In the genomic region with DNA sequence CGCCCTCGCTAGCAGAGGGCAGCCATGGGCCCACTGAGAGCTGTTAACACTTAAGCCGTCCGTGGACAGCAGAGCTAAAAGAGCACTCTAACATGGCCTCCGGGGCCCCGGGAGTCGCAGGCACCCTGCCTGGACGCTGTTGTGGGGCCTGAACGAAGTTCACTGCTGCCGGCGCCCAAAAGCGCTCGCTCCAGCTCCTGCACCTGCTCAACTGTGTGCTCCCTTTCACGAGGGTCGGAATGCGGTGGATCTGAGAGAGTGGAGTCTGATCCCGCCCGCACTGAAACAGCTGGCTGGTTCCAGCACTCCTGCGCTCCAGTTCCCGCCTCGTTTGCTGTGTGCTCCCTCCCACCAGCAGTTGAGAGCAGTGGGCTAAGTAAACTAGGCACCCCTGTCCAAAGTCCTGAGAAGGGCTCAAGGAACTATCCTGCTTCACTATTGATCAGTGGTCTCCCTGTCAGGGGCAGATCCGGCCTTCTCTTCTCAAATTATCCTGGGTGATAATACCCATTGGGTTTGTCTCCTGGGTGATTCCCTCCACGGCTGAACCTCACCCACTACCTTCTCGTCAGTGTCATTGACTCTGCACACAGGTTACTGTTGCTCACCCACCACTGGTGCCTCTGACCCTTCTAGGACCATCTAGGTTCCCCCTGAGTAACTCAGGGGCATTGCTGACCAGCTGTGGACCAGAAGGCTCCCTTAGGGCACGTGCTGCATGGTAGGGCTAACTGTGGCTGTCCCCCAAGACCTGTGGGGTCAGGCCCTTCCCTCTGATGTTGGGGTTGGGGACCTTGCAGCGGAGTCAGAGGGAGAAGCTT, we compare ENCODE assay signal across 20 cellular contexts. TPM values are rescaled to one million over a fixed set of nuclear protein-coding genes. Genes with fewer than 3 reads are reported as not detected.
"Had no signal": no experiment of that assay in that cellular context is flagged by ENCODE, and none has a peak within 500 bp of the region (broad histone marks: within the 10 kb centered on the region; RNA-seq: fewer than 3 reads in every experiment).

No MANE protein-coding gene starts in this region.

- ATAC-seq: left lobe of liver; natural killer cell; sciatic nerve; stimulated activated memory B cell treated with anti-CD40 and anti-IgM and Interleukin-4, amounts not matched to agents 10 μg/mL and 1 μg/mL and 100 μg/mL, for 72 hours; upper lobe of right lung had no signal

- H3K79me2 ChIP-seq: hepatocyte had no signal

- H3K4me1 ChIP-seq: tibial artery, upper lobe of right lung, vagina had no signal

- H3K9me3 ChIP-seq: tibial artery, upper lobe of right lung, vagina had no signal

- H3K4me2 ChIP-seq: hepatocyte had no signal

- H3K27ac ChIP-seq: dorsolateral prefrontal cortex, hepatocyte, skin epidermis, tibial artery, upper lobe of right lung, vagina had no signal

- H3K4me1 Mint-ChIP-seq: stimulated activated memory B cell treated with anti-CD40 and anti-IgM and Interleukin-4, amounts not matched to agents 10 μg/mL and 1 μg/mL and 100 μg/mL, for 72 hours had no signal

- H3K27ac Mint-ChIP-seq: natural killer cell; stimulated activated memory B cell treated with anti-CD40 and anti-IgM and Interleukin-4, amounts not matched to agents 10 μg/mL and 1 μg/mL and 100 μg/mL, for 72 hours; stimulated activated naive CD8-positive, alpha-beta T cell treated with anti-CD3 and anti-CD28 coated beads, Interleukin-15, Interleukin-2, amounts not matched to agents 100 ng/mL and 50 ng/mL, for 24 hours had no signal

- H2AFZ ChIP-seq: hepatocyte had no signal

- H3K4me3 ChIP-seq: dorsolateral prefrontal cortex, hepatocyte, skin epidermis, tibial artery, upper lobe of right lung, vagina had no signal

- H3K4me3 Mint-ChIP-seq: natural killer cell; stimulated activated memory B cell treated with anti-CD40 and anti-IgM and Interleukin-4, amounts not matched to agents 10 μg/mL and 1 μg/mL and 100 μg/mL, for 72 hours; stimulated activated naive CD8-positive, alpha-beta T cell treated with anti-CD3 and anti-CD28 coated beads, Interleukin-15, Interleukin-2, amounts not matched to agents 100 ng/mL and 50 ng/mL, for 24 hours had no signal

- H3K9me3 Mint-ChIP-seq: natural killer cell; stimulated activated memory B cell treated with anti-CD40 and anti-IgM and Interleukin-4, amounts not matched to agents 10 μg/mL and 1 μg/mL and 100 μg/mL, for 72 hours; stimulated activated naive CD8-positive, alpha-beta T cell treated with anti-CD3 and anti-CD28 coated beads, Interleukin-15, Interleukin-2, amounts not matched to agents 100 ng/mL and 50 ng/mL, for 24 hours had no signal

- H3K36me3 Mint-ChIP-seq: natural killer cell; stimulated activated memory B cell treated with anti-CD40 and anti-IgM and Interleukin-4, amounts not matched to agents 10 μg/mL and 1 μg/mL and 100 μg/mL, for 72 hours had no signal

- H3K27me3 ChIP-seq: dorsolateral prefrontal cortex, hepatocyte, upper lobe of right lung, vagina had no signal

- DNase-seq: cortex of kidney; dorsolateral prefrontal cortex; effector CD8-positive, alpha-beta T cell; foreskin melanocyte; head of caudate nucleus; kidney glomerular epithelial cell; mammary epithelial cell; natural killer cell; stimulated activated CD4-positive, alpha-beta T cell treated with anti-CD3 and anti-CD28 coated beads, Interleukin-2, amount 100 ng/mL, for 48 hours; stimulated activated CD8-positive, alpha-beta memory T cell treated with anti-CD3 and anti-CD28 coated beads, Interleukin-4, amount 100 ng/mL, for 48 hours; tibial artery; upper lobe of right lung had no signal

- H3K36me3 ChIP-seq: tibial artery, upper lobe of right lung, vagina had no signal

RNA-seq across cellular contexts. Expression of gene B3GNT7, which starts 23.5 kb away (rescaled TPM):
- total RNA-seq: myocyte had no signal
